19 cellular contexts compared by ENCODE assay signal in genomic region chr3:194938845-194939531, GRCh38.
DNase-seq lines count a peak whose midpoint lies in the region; ATAC-seq and TF ChIP-seq lines count a peak whose summit lies in the region.
"Had no signal": no experiment of that assay in that cellular context is flagged by ENCODE, and none has a peak within 500 bp of the region (broad histone marks: within the 10 kb centered on the region; RNA-seq: fewer than 3 reads in every experiment).

No MANE protein-coding gene starts in this region.

- no peak for TF ChIP-seq POLR2A in esophagus squamous epithelium (IDR thresholded peaks at IDR 0.05)

- H3K4me2 ChIP-seq in Karpas-422 (ENCODE audit: low read depth, low read length, poor library complexity, severe bottlenecking): no peak overlapping the region
- H3K4me2 ChIP-seq: KMS-11 had no signal

- H3K9ac ChIP-seq in Karpas-422 (ENCODE audit: low read length): no peak overlapping the region
- H3K9ac ChIP-seq: BLaER1 treated with 17β-estradiol and CSF1 and Interleukin-3, amounts not matched to agents 10 nM and 100 nM; KMS-11 had no signal

- H3K9me2 ChIP-seq in Karpas-422 (replicated peaks; ENCODE audit: insufficient read depth, low read length): no peaks in the 10 kb centered on the region

- intact Hi-C loops in esophagus squamous epithelium (cut with DNase I): no loop called here

- peaks cover 0 to 48% (median 5%) of the 10 kb centered on the region in 3 donors for H3K4me1 ChIP-seq in esophagus squamous epithelium
- H3K4me1 ChIP-seq in Karpas-422 (ENCODE audit: low read length): peaks cover 19% of the 10 kb centered on the region

- no peaks in the 10 kb centered on the region for H3K9me3 ChIP-seq in esophagus squamous epithelium
- H3K9me3 ChIP-seq in Karpas-422 (ENCODE audit: low read length): no peaks in the 10 kb centered on the region

- ATAC-seq in HG02885 (IDR thresholded peaks at IDR 0.05; ENCODE audit: poor library complexity, unreplicated experiment): no peak
- ATAC-seq: activated naive CD8-positive, alpha-beta T cell treated with anti-CD3 and anti-CD28 coated beads, Interleukin-2, amount 50 U/mL, for 24 hours; stimulated activated effector memory CD8-positive, alpha-beta T cell treated with anti-CD3 and anti-CD28 coated beads, Interleukin-12 subunit alpha, Interleukin-12 subunit beta, amount 100 ng/mL, for 72 hours had no signal

- H3K4me3 ChIP-seq in esophagus squamous epithelium: no peak overlapping the region
- no peak overlapping the region for H3K4me3 ChIP-seq in skeletal muscle cell (ENCODE audit: low read depth, low read length)
- H3K4me3 ChIP-seq in Karpas-422 (ENCODE audit: low read length): no peak overlapping the region
- H3K4me3 ChIP-seq: BLaER1 treated with 17β-estradiol and CSF1 and Interleukin-3, amounts not matched to agents 10 nM and 100 nM had no signal

- no peaks in the 10 kb centered on the region; the same call in 1 of the 2 replicates for H4K20me1 ChIP-seq in Karpas-422 (ENCODE audit: insufficient read depth, low read depth, low read length)
- H4K20me1 ChIP-seq: BLaER1 treated with 17β-estradiol and CSF1 and Interleukin-3, amounts not matched to agents 10 nM and 100 nM had no signal

- H3K27ac ChIP-seq in esophagus squamous epithelium (peak overlapping the region in 3 of 4 donors; percentile 17 to 71 (median 24)), Karpas-422 (ENCODE audit: low read length) (no peak overlapping the region)
- H3K27ac ChIP-seq: 22Rv1; BLaER1 treated with 17β-estradiol and CSF1 and Interleukin-3, amounts not matched to agents 10 nM and 100 nM; KMS-11 had no signal

- H3K79me2 ChIP-seq in Karpas-422 (ENCODE audit: low read length): no peaks in the 10 kb centered on the region

- DNase-seq in activated CD8-positive, alpha-beta memory T cell treated with anti-CD3 and anti-CD28 coated beads for 24 hours: peak; percentile 41
- no peak for DNase-seq in activated CD8-positive, alpha-beta memory T cell treated with anti-CD3 and anti-CD28 coated beads, Interleukin-2, amount 50 U/mL, for 4 hours
- no peak for DNase-seq in esophagus squamous epithelium (lab: John Stamatoyannopoulos, UW)
- peak; percentile 74 for DNase-seq in medulla oblongata (ENCODE audit: extremely low spot score)
- peak; percentile 45 for DNase-seq in skeletal muscle cell (ENCODE audit: low read depth)
- no peak for DNase-seq in Karpas-422
- no peak for DNase-seq in activated gamma-delta T cell treated with Interleukin-2 at 50 U/mL for 16 hours
- DNase-seq: activated CD4-positive, alpha-beta T cell treated with anti-CD3 and anti-CD28 coated beads, Interleukin-2, amount 50 U/mL, for 48 hours; activated naive CD8-positive, alpha-beta T cell treated with anti-CD3 and anti-CD28 coated beads, Interleukin-2, amount 50 U/mL, for 24 hours; foreskin melanocyte; NCI-H1092 treated with DMSO at 0.1 percent for 48 hours; NCI-H2081; NCI-H524 treated with DMSO at 0.1 percent for 48 hours; SIG-M5 had no signal

- no peaks in the 10 kb centered on the region for H3K36me3 ChIP-seq in esophagus squamous epithelium
- no peaks in the 10 kb centered on the region for H3K36me3 ChIP-seq in Karpas-422 (ENCODE audit: insufficient read depth, low read length)
- H3K36me3 ChIP-seq: BLaER1 treated with 17β-estradiol and CSF1 and Interleukin-3, amounts not matched to agents 10 nM and 100 nM had no signal

- no peak for TF ChIP-seq CTCF in esophagus squamous epithelium (IDR thresholded peaks at IDR 0.05)

- H2AFZ ChIP-seq in Karpas-422 (ENCODE audit: low read length): no peak overlapping the region

- 75 to 78% methylated on average over 4 to 6 of the region's 8 CpGs for WGBS in esophagus squamous epithelium, 2 donors

- H3K27me3 ChIP-seq in esophagus squamous epithelium (no peaks in the 10 kb centered on the region), Karpas-422 (ENCODE audit: low read length) (0 out of 2 replicates have a peak, but pooled peaks cover 3% of the 10 kb centered on the region)
- H3K27me3 ChIP-seq: BLaER1 treated with 17β-estradiol and CSF1 and Interleukin-3, amounts not matched to agents 10 nM and 100 nM had no signal

Comparison
In these comparisons a context has a peak if more than half of its experiments do, and no peak if none do; other contexts are left out.
1. DNase-seq: peak in activated CD8-positive, alpha-beta memory T cell treated with anti-CD3 and anti-CD28 coated beads for 24 hours (single experiment), medulla oblongata (single experiment) and skeletal muscle cell (single experiment); none in activated CD8-positive, alpha-beta memory T cell treated with anti-CD3 and anti-CD28 coated beads, Interleukin-2, amount 50 U/mL, for 4 hours (single experiment), esophagus squamous epithelium (single experiment), Karpas-422 (single experiment) and activated gamma-delta T cell treated with Interleukin-2 at 50 U/mL for 16 hours (single experiment).